Comparison of ENCODE assay signal across 8 cellular contexts in genomic region chr19:14004619-14005380, GRCh38. TPM values are rescaled to one million over a fixed set of nuclear protein-coding genes. Genes with fewer than 3 reads are reported as not detected.
DNase-seq lines count a peak whose midpoint lies in the region; ATAC-seq and TF ChIP-seq lines count a peak whose summit lies in the region.

No MANE protein-coding gene starts in this region.

- peaks cover 30% of the 10 kb centered on the region for H3K79me2 ChIP-seq in hepatocyte

- H3K4me2 ChIP-seq in hepatocyte: peak overlapping the region; percentile 70

- no peak overlapping the region for H3K4me3 ChIP-seq in hepatocyte
- H3K4me3 ChIP-seq in sigmoid colon: peak overlapping the region in 2 of 4 donors; percentile 97

- H3K27me3 ChIP-seq in hepatocyte: no peaks in the 10 kb centered on the region
- no peaks in the 10 kb centered on the region for H3K27me3 ChIP-seq in sigmoid colon

- TF ChIP-seq POLR2A in sigmoid colon (IDR thresholded peaks at IDR 0.05): no peak

- TF ChIP-seq EP300 in sigmoid colon (IDR thresholded peaks at IDR 0.05): no peak

- H3K36me3 Mint-ChIP-seq in activated T-cell treated with anti-CD3 and anti-CD28 coated beads, Interleukin-2, amount 50 U/mL, for 24 hours (ENCODE audit: low read depth): peaks cover 19% of the 10 kb centered on the region
- H3K36me3 Mint-ChIP-seq in activated naive CD8-positive, alpha-beta T cell: no peaks in the 10 kb centered on the region

- H3K9me3 Mint-ChIP-seq in activated T-cell treated with anti-CD3 and anti-CD28 coated beads, Interleukin-2, amount 50 U/mL, for 24 hours: no peaks in the 10 kb centered on the region
- H3K9me3 Mint-ChIP-seq in activated naive CD8-positive, alpha-beta T cell (ENCODE audit: low read depth): no peaks in the 10 kb centered on the region

- TF ChIP-seq CTCF in hepatocyte (IDR thresholded peaks at IDR 0.05; ENCODE audit: poor library complexity): no peak
- TF ChIP-seq CTCF in sigmoid colon (IDR thresholded peaks at IDR 0.05): no peak

- intact Hi-C loops in sigmoid colon (cut with DNase I): loop anchor here (10.0 kb wide), 1 partner anchor 210 kb away; the partner anchor contains the start of gene ZSWIM4

- ATAC-seq in GM19035 (IDR thresholded peaks at IDR 0.05; ENCODE audit: unreplicated experiment): no peak

- H3K27ac Mint-ChIP-seq in activated T-cell treated with anti-CD3 and anti-CD28 coated beads, Interleukin-2, amount 50 U/mL, for 24 hours: peak overlapping the region; percentile 91
- H3K27ac Mint-ChIP-seq in activated naive CD8-positive, alpha-beta T cell: peak overlapping the region; percentile 84

- H3K9me3 ChIP-seq in hepatocyte (ENCODE audit: low read depth) (no peaks in the 10 kb centered on the region), sigmoid colon (no peaks in the 10 kb centered on the region)

- H3K36me3 ChIP-seq in hepatocyte (replicated peaks; ENCODE audit: insufficient read depth, low read depth) (no peaks in the 10 kb centered on the region), sigmoid colon (no peaks in the 10 kb centered on the region)

- H3K27ac ChIP-seq in hepatocyte (peak overlapping the region; percentile 97), sigmoid colon (peak overlapping the region; percentile 98 to 100 (median 99))

- H3K4me3 Mint-ChIP-seq in activated T-cell treated with anti-CD3 and anti-CD28 coated beads, Interleukin-2, amount 50 U/mL, for 24 hours: peak overlapping the region; percentile 82
- peak overlapping the region; percentile 85 for H3K4me3 Mint-ChIP-seq in activated naive CD8-positive, alpha-beta T cell

- no peak overlapping the region for H2AFZ ChIP-seq in hepatocyte

- no peak for DNase-seq in activated T-cell treated with anti-CD3 and anti-CD28 coated beads, Interleukin-2, amount 50 U/mL, for 24 hours
- DNase-seq in activated T-cell treated with anti-CD3 and anti-CD28 coated beads, Interleukin-2, amount 50 U/mL, for 1 hour: no peak
- DNase-seq in hepatocyte (ENCODE audit: low spot score) (peak; percentile 36), sigmoid colon (peak; percentile 79), NCI-H748 (lab: John Stamatoyannopoulos, UW; ENCODE audit: unreplicated experiment) (no peak)
- DNase-seq in activated CD8-positive, alpha-beta memory T cell treated with anti-CD3 and anti-CD28 coated beads, Interleukin-2, amount 50 U/mL, for 48 hours: no peak

- H3K9me2 ChIP-seq in hepatocyte (replicated peaks; ENCODE audit: insufficient read depth): no peaks in the 10 kb centered on the region

- H3K4me1 ChIP-seq in hepatocyte (ENCODE audit: insufficient read depth): no peaks in the 10 kb centered on the region
- H3K4me1 ChIP-seq in sigmoid colon: peaks cover 0 to 30% (median 24%) of the 10 kb centered on the region in 4 donors

- no peaks in the 10 kb centered on the region for H3K27me3 Mint-ChIP-seq in activated T-cell treated with anti-CD3 and anti-CD28 coated beads, Interleukin-2, amount 50 U/mL, for 24 hours
- no peaks in the 10 kb centered on the region for H3K27me3 Mint-ChIP-seq in activated naive CD8-positive, alpha-beta T cell

- H4K20me1 ChIP-seq in hepatocyte (ENCODE audit: insufficient read depth, poor library complexity, severe bottlenecking): no peaks in the 10 kb centered on the region

- peaks cover 54% of the 10 kb centered on the region for H3K4me1 Mint-ChIP-seq in activated T-cell treated with anti-CD3 and anti-CD28 coated beads, Interleukin-2, amount 50 U/mL, for 24 hours (ENCODE audit: low read depth)
- H3K4me1 Mint-ChIP-seq in activated naive CD8-positive, alpha-beta T cell (ENCODE audit: low read depth): peaks cover 56% of the 10 kb centered on the region

- WGBS in hepatocyte (ENCODE audit: low lambda C conversion rate, missing lambda C conversion rate): 70% methylated on average over 14 of the region's 14 CpGs
- WGBS in sigmoid colon, 2 donors: 12 to 25% methylated on average over 14 of the region's 14 CpGs

RNA-seq across cellular contexts. Expression of gene RFX1, which starts 1.3 kb away (rescaled TPM):
- total RNA-seq in hepatocyte (2.2 and 4.2 TPM in 2 replicates), sigmoid colon (1 to 10 TPM; 1.6 to 5.0 (median 1.9) TPM)
- polyA plus RNA-seq in hepatocyte (2.4 and 4.1 TPM in 2 replicates), sigmoid colon (1 to 10 TPM; 2.1 to 7.9 (median 3.0) TPM)

RNA-seq across cellular contexts. Expression of gene RLN3, which starts 23.1 kb away (rescaled TPM):
- not detected in 2 replicates for total RNA-seq in hepatocyte
- not detected in 2 replicates for polyA plus RNA-seq in hepatocyte
- 1 to 10 TPM in 1 of 4 donors, not detected in 3; 1.1 TPM for total RNA-seq in sigmoid colon
- polyA plus RNA-seq in sigmoid colon: not detected

RNA-seq across cellular contexts. Expression of gene IL27RA, which starts 26.8 kb away (rescaled TPM):
- total RNA-seq in hepatocyte (1.9 and 2.0 TPM in 2 replicates), sigmoid colon (1 to 10 TPM; 1.4 to 2.5 (median 1.5) TPM)
- polyA plus RNA-seq in hepatocyte (1.7 and 2.3 TPM in 2 replicates), sigmoid colon (10 to 100 TPM in 1 of 3 donors, 1 to 10 TPM in 1, under 1 TPM in 1; 0.60 to 10.3 (median 1.6) TPM)

RNA-seq across cellular contexts. Expression of gene DCAF15, which starts 52.5 kb away (rescaled TPM):
- total RNA-seq in hepatocyte (9.3 and 13.4 TPM in 2 replicates), sigmoid colon (10 to 100 TPM in 3 of 4 donors, 1 to 10 TPM in 1; 7.9 to 14.6 (median 12.1) TPM)
- polyA plus RNA-seq in hepatocyte (16.4 and 19.0 TPM in 2 replicates), sigmoid colon (10 to 100 TPM; 10.2 to 46.2 (median 11.3) TPM)

RNA-seq across cellular contexts. Expression of gene PALM3, which starts 57.1 kb away (rescaled TPM):
- 2.1 and 2.3 TPM in 2 replicates for total RNA-seq in hepatocyte
- polyA plus RNA-seq in hepatocyte: 2.3 and 3.4 TPM in 2 replicates
- total RNA-seq in sigmoid colon: under 1 TPM in 2 of 4 donors, not detected in 2; 0.41 to 0.66 TPM
- polyA plus RNA-seq in sigmoid colon: 1 to 10 TPM in 1 of 3 donors, not detected in 2; 1.5 TPM

Comparison
In these comparisons a context has a peak if more than half of its experiments do, and no peak if none do; other contexts are left out.
1. DNase-seq: peak in hepatocyte (single experiment) and sigmoid colon (single experiment); none in activated T-cell treated with anti-CD3 and anti-CD28 coated beads, Interleukin-2, amount 50 U/mL, for 24 hours (single experiment), activated T-cell treated with anti-CD3 and anti-CD28 coated beads, Interleukin-2, amount 50 U/mL, for 1 hour (single experiment), NCI-H748 (single experiment) and activated CD8-positive, alpha-beta memory T cell treated with anti-CD3 and anti-CD28 coated beads, Interleukin-2, amount 50 U/mL, for 48 hours (single experiment).